Comparison of ENCODE assay signal across 20 cellular contexts in the genomic region with DNA sequence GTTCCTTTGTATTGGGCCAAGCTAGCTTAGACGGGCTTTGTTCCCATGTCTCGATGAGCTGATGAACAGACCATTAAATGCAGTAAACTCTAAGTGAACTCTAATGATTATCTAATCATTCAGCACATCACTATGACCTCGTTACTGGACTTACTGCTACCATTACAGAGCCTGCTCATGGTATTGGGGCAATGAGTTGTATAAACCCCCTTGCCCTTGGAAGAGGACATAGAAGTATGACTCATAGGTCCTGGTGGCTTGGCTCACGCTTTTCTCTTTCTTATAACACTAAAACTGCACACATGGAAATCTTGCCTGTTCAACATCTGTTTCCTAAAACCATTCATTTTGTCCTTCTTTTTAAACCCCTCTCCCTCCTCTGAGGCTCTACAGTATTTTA.
"Had no signal": no experiment of that assay in that cellular context is flagged by ENCODE, and none has a peak within 500 bp of the region (broad histone marks: within the 10 kb centered on the region; RNA-seq: fewer than 3 reads in every experiment).

No MANE protein-coding gene starts in this region.

- H3K36me3 ChIP-seq: colonic mucosa, esophagus muscularis mucosa, gastroesophageal sphincter, heart right ventricle, left lung, lower lobe of right lung had no signal

- H3K27ac ChIP-seq: colonic mucosa, dorsolateral prefrontal cortex, esophagus muscularis mucosa, foreskin keratinocyte, gastroesophageal sphincter, heart right ventricle, left lung, lower lobe of right lung had no signal

- H3K4me1 ChIP-seq: colonic mucosa, esophagus muscularis mucosa, foreskin keratinocyte, gastroesophageal sphincter, heart right ventricle, left lung, lower lobe of right lung had no signal

- DNase-seq: colonic mucosa; cortex of kidney; dorsolateral prefrontal cortex; effector CD4-positive, alpha-beta T cell; effector memory CD4-positive, alpha-beta T cell; foreskin keratinocyte; glutamatergic neuron; head of caudate nucleus; heart right ventricle; hippocampal formation; left cardiac atrium; left lung; left ventricle myocardium superior; lower lobe of right lung; mesenchymal stem cell; mucosa of descending colon; naive B cell; naive thymus-derived CD8-positive, alpha-beta T cell had no signal

- H3K27me3 ChIP-seq: colonic mucosa, esophagus muscularis mucosa, left lung had no signal

- H3K4me3 ChIP-seq: colonic mucosa, dorsolateral prefrontal cortex, esophagus muscularis mucosa, gastroesophageal sphincter, heart right ventricle, left lung, lower lobe of right lung, mucosa of descending colon had no signal

- H3K9me3 ChIP-seq: colonic mucosa, esophagus muscularis mucosa, gastroesophageal sphincter, left lung, lower lobe of right lung, mucosa of descending colon had no signal
